In the genomic region with DNA sequence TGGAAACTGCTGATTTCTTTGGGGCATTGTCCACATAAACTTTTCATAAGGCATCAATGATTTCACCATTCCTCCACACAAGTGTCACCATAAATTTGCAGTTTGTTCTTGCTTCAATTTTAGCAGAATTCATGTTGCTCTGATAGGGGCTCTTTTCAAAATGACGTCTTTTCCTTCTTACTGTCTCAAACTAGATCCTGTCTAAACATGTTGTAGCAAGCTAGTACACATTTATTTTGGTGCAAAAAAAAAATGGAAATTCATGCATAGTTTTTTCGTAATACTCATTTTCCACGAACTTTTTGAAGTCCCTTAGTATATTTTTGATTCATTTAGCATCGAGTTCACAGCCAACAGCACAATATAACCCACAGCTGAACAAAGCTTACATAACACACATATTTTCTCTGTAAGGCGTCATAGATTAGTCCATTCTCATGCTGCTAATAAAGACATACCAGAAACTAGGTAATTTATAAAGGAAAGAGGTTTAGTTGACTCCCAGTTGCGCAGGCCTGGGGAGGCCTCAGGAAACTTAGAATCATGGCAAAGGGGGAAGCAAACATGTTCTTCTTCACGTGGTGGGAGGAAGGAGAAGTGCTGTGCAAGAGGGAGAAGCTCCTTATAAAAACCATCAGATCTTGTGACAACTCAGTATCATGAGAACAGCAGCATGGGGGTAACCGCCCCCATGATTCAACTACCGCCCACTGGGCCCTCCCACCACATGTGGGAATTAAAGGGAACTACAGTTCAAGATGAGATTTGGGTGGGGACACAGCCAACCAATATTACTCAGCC, we compare ENCODE assay signal across 16 cellular contexts.
A peak's percentile ranks its signal among the peaks of the same experiment; 100 is the strongest.
DNase-seq lines count a peak whose midpoint lies in the region; ATAC-seq and TF ChIP-seq lines count a peak whose summit lies in the region.
"Had no signal": no experiment of that assay in that cellular context is flagged by ENCODE, and none has a peak within 500 bp of the region (broad histone marks: within the 10 kb centered on the region; RNA-seq: fewer than 3 reads in every experiment).

No MANE protein-coding gene starts in this region.

- 44 to 47% methylated on average over 9 of the region's 9 CpGs for WGBS in GM23248 (ENCODE audit: low coverage in 1 of 2, low lambda C conversion rate in 2 of 2, missing lambda C conversion rate in 2 of 2), 2 experiments
- WGBS in esophagus muscularis mucosa, result 77% methylated on average over 9 of the region's 9 CpGs

- H3K4me2 ChIP-seq in GM23248 (ENCODE audit: unreplicated experiment), result no peak overlapping the region

- no peaks in the 10 kb centered on the region for H4K20me1 ChIP-seq in GM23248 (ENCODE audit: insufficient read depth)

- H3K4me3 ChIP-seq in GM23248, result no peak overlapping the region
- no peak overlapping the region for H3K4me3 ChIP-seq in RWPE2 (ENCODE audit: severe bottlenecking)
- H3K4me3 ChIP-seq in esophagus muscularis mucosa, result no peak overlapping the region
- no peak overlapping the region for H3K4me3 ChIP-seq in skin epidermis
- H3K4me3 ChIP-seq in CD8-positive, alpha-beta memory T cell (ENCODE audit: low read length), result no peak overlapping the region

- no peak for TF ChIP-seq POLR2A in esophagus muscularis mucosa (IDR thresholded peaks at IDR 0.05; ENCODE audit: low read depth)

- H3K9me3 Mint-ChIP-seq in CD8-positive, alpha-beta memory T cell, result no peaks in the 10 kb centered on the region

- no peak for ATAC-seq in RWPE2 (ENCODE audit: low read depth)
- no peak for ATAC-seq in GM18520 (IDR thresholded peaks at IDR 0.05; ENCODE audit: unreplicated experiment)
- ATAC-seq: SK-N-SH treated with all-trans-retinoic acid at 6 μM for 48 hours had no signal

- intact Hi-C loops in esophagus muscularis mucosa (cut with DNase I), result no loop called here

- peak overlapping the region in 2 of 8 donors; percentile 47 to 51 for H3K27ac Mint-ChIP-seq in CD8-positive, alpha-beta memory T cell

- H3K4me3 Mint-ChIP-seq in CD8-positive, alpha-beta memory T cell, result no peak overlapping the region

- no peak overlapping the region for H3K9ac ChIP-seq in GM23248
- H3K9ac ChIP-seq: parathyroid adenoma had no signal

- H3K4me1 ChIP-seq in GM23248 (ENCODE audit: insufficient read depth) (peaks cover 32% of the 10 kb centered on the region), RWPE2 (ENCODE audit: insufficient read depth, poor library complexity, severe bottlenecking) (peaks cover 43% of the 10 kb centered on the region), esophagus muscularis mucosa (peaks cover 0 to 61% (median 58%) of the 10 kb centered on the region in 4 donors)
- no peaks in the 10 kb centered on the region for H3K4me1 ChIP-seq in CD8-positive, alpha-beta memory T cell (ENCODE audit: insufficient read depth, low read length)
- H3K4me1 ChIP-seq: parathyroid adenoma had no signal

- no peaks in the 10 kb centered on the region for H3K9me3 ChIP-seq in GM23248 (ENCODE audit: low read depth)
- H3K9me3 ChIP-seq in RWPE2 (ENCODE audit: severe bottlenecking), result no peaks in the 10 kb centered on the region
- H3K9me3 ChIP-seq in esophagus muscularis mucosa, result no peaks in the 10 kb centered on the region
- H3K9me3 ChIP-seq in CD8-positive, alpha-beta memory T cell (ENCODE audit: low read length), result no peaks in the 10 kb centered on the region

- H3K36me3 Mint-ChIP-seq in CD8-positive, alpha-beta memory T cell, result peaks cover 0 to 4% (median 2%) of the 10 kb centered on the region in 3 donors

- CTCF ChIA-PET in CD8-positive, alpha-beta memory T cell (lab: Charles Lee), result interaction anchor here (0.6 to 1.0 kb wide), 2 partner anchors 9 to 11 kb away, joined by 3 read pairs; no protein-coding TSS in a partner anchor

- TF ChIP-seq CTCF in RWPE2 (IDR thresholded peaks at IDR 0.05; ENCODE audit: poor library complexity, severe bottlenecking) (no peak), esophagus muscularis mucosa (IDR thresholded peaks at IDR 0.05) (no peak)

- no peaks in the 10 kb centered on the region for H3K9me2 ChIP-seq in GM23248 (ENCODE audit: insufficient read depth)

- DNase-seq in GM23248, result peak; percentile 4
- no peak for DNase-seq in RWPE2 (ENCODE audit: low spot score)
- DNase-seq in esophagus muscularis mucosa (ENCODE audit: extremely low spot score), result no peak
- no peak for DNase-seq in CD8-positive, alpha-beta memory T cell
- no peak for DNase-seq in effector CD8-positive, alpha-beta T cell (lab: John Stamatoyannopoulos, UW)
- DNase-seq in LoVo (ENCODE audit: low spot score), result no peak
- DNase-seq: activated gamma-delta T cell treated with Interleukin-2 at 50 U/mL for 16 hours; central memory CD4-positive, alpha-beta T cell; EL; MM.1S; stimulated activated CD4-positive, alpha-beta T cell treated with anti-CD3 and anti-CD28 coated beads, Interleukin-1b, Interleukin-23, amount 100 ng/mL, for 48 hours had no signal

- H3K27me3 Mint-ChIP-seq in CD8-positive, alpha-beta memory T cell, result no peaks in the 10 kb centered on the region

- H3K4me1 Mint-ChIP-seq in CD8-positive, alpha-beta memory T cell, result peaks cover 4 to 5% (median 5%) of the 10 kb centered on the region in 3 donors

- no peak overlapping the region for H3K27ac ChIP-seq in GM23248
- H3K27ac ChIP-seq in RWPE2 (ENCODE audit: poor library complexity, severe bottlenecking), result peak overlapping the region; percentile 33
- peak overlapping the region; percentile 42 to 73 (median 58) for H3K27ac ChIP-seq in esophagus muscularis mucosa (replicated peaks in 1 of 4)
- H3K27ac ChIP-seq in skin epidermis, result peak overlapping the region in 16 of 21 experiments; percentile 16 to 92 (median 79)
- H3K27ac ChIP-seq in CD8-positive, alpha-beta memory T cell (ENCODE audit: low read depth, low read length), result no peak overlapping the region
- H3K27ac ChIP-seq: C4-2B had no signal

- H3K27me3 ChIP-seq in GM23248 (replicated peaks; ENCODE audit: insufficient read depth) (no peaks in the 10 kb centered on the region), RWPE2 (ENCODE audit: insufficient read depth, poor library complexity, severe bottlenecking) (no peaks in the 10 kb centered on the region), esophagus muscularis mucosa (no peaks in the 10 kb centered on the region)
- no peaks in the 10 kb centered on the region for H3K27me3 ChIP-seq in CD8-positive, alpha-beta memory T cell (ENCODE audit: insufficient read depth, low read length, poor library complexity, severe bottlenecking)

- POLR2A ChIA-PET in CD8-positive, alpha-beta memory T cell (lab: Charles Lee), result no interaction called here

- 0 out of 2 replicates have a peak, but pooled peaks cover 13% of the 10 kb centered on the region for H3F3A ChIP-seq in GM23248 (ENCODE audit: insufficient read depth)

- H3K36me3 ChIP-seq in GM23248 (ENCODE audit: low read depth), result no peaks in the 10 kb centered on the region
- H3K36me3 ChIP-seq in RWPE2 (ENCODE audit: low read depth), result no peaks in the 10 kb centered on the region
- no peaks in the 10 kb centered on the region for H3K36me3 ChIP-seq in esophagus muscularis mucosa
- H3K36me3 ChIP-seq in CD8-positive, alpha-beta memory T cell (ENCODE audit: insufficient read depth, low read length), result no peaks in the 10 kb centered on the region

- H3K79me2 ChIP-seq in GM23248 (ENCODE audit: insufficient read depth), result no peaks in the 10 kb centered on the region
- H3K79me2 ChIP-seq: parathyroid adenoma had no signal

- peak overlapping the region; percentile 65 for H2AFZ ChIP-seq in GM23248
- H2AFZ ChIP-seq: parathyroid adenoma had no signal

- in situ Hi-C loops in GM23248 (cut with MboI), result no loop called here

- no peak for TF ChIP-seq EP300 in esophagus muscularis mucosa (IDR thresholded peaks at IDR 0.05)

Comparison
In these comparisons a context has a peak if more than half of its experiments do, and no peak if none do; other contexts are left out.
1. H3K27ac ChIP-seq: peak in RWPE2 (single experiment), esophagus muscularis mucosa (4 of 4) and skin epidermis (16 of 21); none in GM23248 (single experiment) and CD8-positive, alpha-beta memory T cell (single experiment).